ENCODE assay signal across 24 cellular contexts in the genomic region with DNA sequence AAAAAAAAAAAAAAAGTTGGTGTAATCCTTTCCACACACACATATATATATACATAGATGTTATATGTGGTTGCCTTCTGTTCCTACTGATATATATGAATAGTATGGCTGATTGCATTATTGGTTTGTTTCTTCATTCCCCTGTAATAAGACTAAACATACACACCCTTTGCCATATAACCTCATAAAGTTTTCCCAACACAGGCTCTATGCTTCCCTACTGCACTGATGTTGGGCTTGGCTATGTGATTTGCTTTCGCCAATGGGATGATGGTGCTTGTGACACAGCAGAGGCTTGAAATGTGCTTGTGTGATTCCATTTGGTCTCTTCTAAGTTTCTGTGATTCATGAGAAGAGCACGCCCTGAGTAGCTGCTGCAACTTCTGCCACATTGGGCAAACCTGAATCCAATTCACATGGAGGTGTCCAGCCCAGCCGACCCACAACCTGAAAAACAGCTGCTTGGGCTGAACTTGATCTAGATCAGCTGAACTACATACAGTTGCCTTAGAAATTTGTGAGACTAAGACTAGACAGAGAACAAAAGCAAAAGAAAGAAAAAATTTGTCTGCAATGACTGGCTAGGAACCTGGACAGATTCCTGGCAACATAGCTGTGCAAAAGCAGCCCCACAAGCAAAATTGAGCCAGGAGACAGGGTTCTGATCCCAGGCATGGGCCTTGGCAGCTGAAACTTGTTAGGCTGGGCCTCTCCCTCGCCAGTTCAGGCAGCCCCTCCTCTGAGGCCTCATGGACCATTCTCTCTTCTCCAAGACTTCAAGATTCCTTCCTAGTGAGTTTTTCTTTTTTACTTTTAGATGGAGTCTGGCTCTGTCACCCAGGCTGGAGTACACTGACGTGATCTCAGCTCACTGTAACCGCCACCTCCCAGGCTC. TPM values are rescaled to one million over a fixed set of nuclear protein-coding genes. Genes with fewer than 3 reads are reported as not detected.
DNase-seq lines count a peak whose midpoint lies in the region; ATAC-seq and TF ChIP-seq lines count a peak whose summit lies in the region.
"Had no signal": no experiment of that assay in that cellular context is flagged by ENCODE, and none has a peak within 500 bp of the region (broad histone marks: within the 10 kb centered on the region; RNA-seq: fewer than 3 reads in every experiment).

No MANE protein-coding gene starts in this region.

- H3K4me1 ChIP-seq in gastroesophageal sphincter, result peaks cover 0 to 21% (median 0%) of the 10 kb centered on the region in 3 donors
- H3K4me1 ChIP-seq in thoracic aorta (ENCODE audit: control insufficient read depth in 1 of 2, low read depth in 2 of 2), result peaks cover 3 to 24% of the 10 kb centered on the region in 2 donors
- H3K4me1 ChIP-seq in sigmoid colon, result no peaks in the 10 kb centered on the region
- H3K4me1 ChIP-seq in upper lobe of left lung, result no peaks in the 10 kb centered on the region
- H3K4me1 ChIP-seq: BE2C, breast epithelium had no signal

- H3K36me3 ChIP-seq in gastroesophageal sphincter, result peaks cover 0 to 14% of the 10 kb centered on the region in 2 donors
- no peaks in the 10 kb centered on the region for H3K36me3 ChIP-seq in thoracic aorta
- peaks cover 0 to 11% (median 4%) of the 10 kb centered on the region in 4 donors for H3K36me3 ChIP-seq in sigmoid colon
- H3K36me3 ChIP-seq in upper lobe of left lung, result peaks cover 0 to 12% (median 1%) of the 10 kb centered on the region in 4 donors
- H3K36me3 ChIP-seq: breast epithelium had no signal

- H3K27ac ChIP-seq in gastroesophageal sphincter (no peak overlapping the region), thoracic aorta (peak overlapping the region; percentile 5 to 47), sigmoid colon (peak overlapping the region in 1 of 4 donors; percentile 8), upper lobe of left lung (peak overlapping the region in 1 of 4 donors; percentile 30)
- H3K27ac ChIP-seq: breast epithelium, WERI-Rb-1 had no signal

- no peak for TF ChIP-seq POLR2A in gastroesophageal sphincter (IDR thresholded peaks at IDR 0.05)
- no peak for TF ChIP-seq POLR2A in sigmoid colon (IDR thresholded peaks at IDR 0.05)
- TF ChIP-seq POLR2A in upper lobe of left lung (IDR thresholded peaks at IDR 0.05), result no peak

- no peaks in the 10 kb centered on the region for H3K27me3 Mint-ChIP-seq in activated T-cell treated with anti-CD3 and anti-CD28 coated beads, Interleukin-2, amount 50 U/mL, for 24 hours
- H3K27me3 Mint-ChIP-seq in T-helper 17 cell, result peaks cover 4% of the 10 kb centered on the region
- H3K27me3 Mint-ChIP-seq: naive thymus-derived CD4-positive, alpha-beta T cell; type B pancreatic cell had no signal

- H3K4me1 Mint-ChIP-seq in activated T-cell treated with anti-CD3 and anti-CD28 coated beads, Interleukin-2, amount 50 U/mL, for 24 hours (ENCODE audit: low read depth), result peaks cover 20% of the 10 kb centered on the region
- H3K4me1 Mint-ChIP-seq in T-helper 17 cell, result peaks cover 10% of the 10 kb centered on the region

- 20 to 73% methylated on average over 2 to 6 of the region's 6 CpGs for WGBS in gastroesophageal sphincter (ENCODE audit: low coverage in 1 of 2), 2 donors
- WGBS in sigmoid colon, 2 donors, result 82 to 85% methylated on average over 6 of the region's 6 CpGs
- WGBS in upper lobe of left lung, 2 donors, result 77 to 95% methylated on average over 6 of the region's 6 CpGs

- ATAC-seq in T-helper 17 cell (no peak), gastroesophageal sphincter (peak; percentile 70), thoracic aorta (ENCODE audit: insufficient number of reproducible peaks, low FRiP score, low read depth) (no peak), upper lobe of left lung (ENCODE audit: low FRiP score in 2 of 2) (no peak)
- ATAC-seq: activated T-cell treated with anti-CD3 and anti-CD28 coated beads, Interleukin-2, amount 50 U/mL, for 72 hours; CD8-positive, alpha-beta T cell; left lobe of liver; naive thymus-derived CD4-positive, alpha-beta T cell had no signal

- H3K27me3 ChIP-seq in gastroesophageal sphincter (no peaks in the 10 kb centered on the region), thoracic aorta (replicated peaks; ENCODE audit: insufficient read depth) (no peaks in the 10 kb centered on the region), sigmoid colon (no peaks in the 10 kb centered on the region), upper lobe of left lung (no peaks in the 10 kb centered on the region)
- H3K27me3 ChIP-seq: BE2C, breast epithelium had no signal

- intact Hi-C loops in sigmoid colon (cut with DNase I), result no loop called here

- TF ChIP-seq EP300 in gastroesophageal sphincter (IDR thresholded peaks at IDR 0.05), result no peak
- TF ChIP-seq EP300 in sigmoid colon (IDR thresholded peaks at IDR 0.05), result no peak
- TF ChIP-seq EP300 in upper lobe of left lung (IDR thresholded peaks at IDR 0.05), result no peak

- H3K27ac Mint-ChIP-seq in activated T-cell treated with anti-CD3 and anti-CD28 coated beads, Interleukin-2, amount 50 U/mL, for 24 hours, result peak overlapping the region; percentile 52
- H3K27ac Mint-ChIP-seq in T-helper 17 cell, result peak overlapping the region; percentile 74
- H3K27ac Mint-ChIP-seq: activated T-cell treated with anti-CD3 and anti-CD28 coated beads, Interleukin-2, amount 50 U/mL, for 72 hours; CD8-positive, alpha-beta T cell had no signal

- TF ChIP-seq CTCF in gastroesophageal sphincter (IDR thresholded peaks at IDR 0.05) (no peak), thoracic aorta (IDR thresholded peaks at IDR 0.05) (no peak), sigmoid colon (IDR thresholded peaks at IDR 0.05) (no peak), upper lobe of left lung (IDR thresholded peaks at IDR 0.05) (no peak)

- H3K9me3 ChIP-seq in T-helper 17 cell (ENCODE audit: control insufficient read depth, low read length, poor library complexity, severe bottlenecking) (no peaks in the 10 kb centered on the region), gastroesophageal sphincter (no peaks in the 10 kb centered on the region), thoracic aorta (no peaks in the 10 kb centered on the region), sigmoid colon (no peaks in the 10 kb centered on the region), upper lobe of left lung (no peaks in the 10 kb centered on the region)
- H3K9me3 ChIP-seq: BE2C, breast epithelium had no signal

- no peaks in the 10 kb centered on the region for H3K9me3 Mint-ChIP-seq in activated T-cell treated with anti-CD3 and anti-CD28 coated beads, Interleukin-2, amount 50 U/mL, for 24 hours
- H3K9me3 Mint-ChIP-seq: activated T-cell treated with anti-CD3 and anti-CD28 coated beads, Interleukin-2, amount 50 U/mL, for 72 hours had no signal

- DNase-seq in activated T-cell treated with anti-CD3 and anti-CD28 coated beads, Interleukin-2, amount 50 U/mL, for 24 hours, result no peak
- DNase-seq in activated T-cell treated with anti-CD3 and anti-CD28 coated beads, Interleukin-2, amount 50 U/mL, for 48 hours, result no peak
- no peak for DNase-seq in T-helper 17 cell
- DNase-seq in thoracic aorta (ENCODE audit: low spot score), result no peak
- DNase-seq in sigmoid colon, result no peak
- DNase-seq in AG08395 (ENCODE audit: low spot score), result no peak
- DNase-seq in upper lobe of left lung, result no peak
- DNase-seq: activated CD4-positive, alpha-beta T cell treated with anti-CD3 and anti-CD28 coated beads, Interleukin-2, amount 50 U/mL, for 1 hour; activated T-cell treated with anti-CD3 and anti-CD28 coated beads, Interleukin-2, amount 50 U/mL, for 72 hours; BE2C; CD8-positive, alpha-beta T cell; glutamatergic neuron; naive thymus-derived CD4-positive, alpha-beta T cell; NCI-H146; NCI-H446 treated with DMSO at 0.1 percent for 48 hours; NCI-H774; nucleus accumbens; SIG-M5; stimulated activated CD4-positive, alpha-beta T cell treated with anti-CD3 and anti-CD28 coated beads, Interleukin-4, amount 100 ng/mL, for 24 hours; WERI-Rb-1 had no signal

- H3K4me3 ChIP-seq in gastroesophageal sphincter, result no peak overlapping the region
- no peak overlapping the region for H3K4me3 ChIP-seq in thoracic aorta
- no peak overlapping the region for H3K4me3 ChIP-seq in sigmoid colon
- H3K4me3 ChIP-seq in upper lobe of left lung, result no peak overlapping the region
- H3K4me3 ChIP-seq: breast epithelium had no signal

- no peak overlapping the region for H3K4me3 Mint-ChIP-seq in activated T-cell treated with anti-CD3 and anti-CD28 coated beads, Interleukin-2, amount 50 U/mL, for 24 hours
- no peak overlapping the region for H3K4me3 Mint-ChIP-seq in T-helper 17 cell
- H3K4me3 Mint-ChIP-seq: activated T-cell treated with anti-CD3 and anti-CD28 coated beads, Interleukin-2, amount 50 U/mL, for 72 hours; CD8-positive, alpha-beta T cell; naive thymus-derived CD4-positive, alpha-beta T cell; type B pancreatic cell had no signal

- H3K36me3 Mint-ChIP-seq in activated T-cell treated with anti-CD3 and anti-CD28 coated beads, Interleukin-2, amount 50 U/mL, for 24 hours (ENCODE audit: low read depth), result peaks cover 64% of the 10 kb centered on the region
- peaks cover 4% of the 10 kb centered on the region for H3K36me3 Mint-ChIP-seq in T-helper 17 cell (ENCODE audit: low read depth)

RNA-seq across cellular contexts. Expression of a gene that starts 13.4 kb away (rescaled TPM):
- total RNA-seq in T-helper 17 cell (10 to 100 TPM; 20.6 to 29.4 TPM), gastroesophageal sphincter (10 to 100 TPM; 39.6 to 51.2 (median 39.9) TPM), thoracic aorta (10 to 100 TPM; 33.8 to 40.0 TPM), sigmoid colon (10 to 100 TPM; 32.6 to 42.9 (median 35.3) TPM), upper lobe of left lung (10 to 100 TPM; 35.5 to 59.7 (median 37.5) TPM)
- 10 to 100 TPM; 16.8 to 22.2 (median 20.6) TPM for polyA plus RNA-seq in sigmoid colon

Comparison
In these comparisons a context has a peak if more than half of its experiments do, and no peak if none do; other contexts are left out.
1. H3K27ac ChIP-seq: peak in thoracic aorta (2 of 2); none in gastroesophageal sphincter (0 of 4).